In genomic region chr4:42643685-42644084, GRCh38 we compare ENCODE assay signal across 10 cellular contexts. TPM values are rescaled to one million over a fixed set of nuclear protein-coding genes. Genes with fewer than 3 reads are reported as not detected.
A peak's percentile ranks its signal among the peaks of the same experiment; 100 is the strongest.
DNase-seq lines count a peak whose midpoint lies in the region; ATAC-seq and TF ChIP-seq lines count a peak whose summit lies in the region.
"Had no signal": no experiment of that assay in that cellular context is flagged by ENCODE, and none has a peak within 500 bp of the region (broad histone marks: within the 10 kb centered on the region; RNA-seq: fewer than 3 reads in every experiment).

No MANE protein-coding gene starts in this region.

- H3K27me3 Mint-ChIP-seq in IgD-negative memory B cell, result peaks cover 2% of the 10 kb centered on the region
- no peaks in the 10 kb centered on the region for H3K27me3 Mint-ChIP-seq in natural killer cell (ENCODE audit: low read depth in 2 of 2)

- H3K9me3 Mint-ChIP-seq in IgD-negative memory B cell (no peaks in the 10 kb centered on the region), natural killer cell (no peaks in the 10 kb centered on the region)

- TF ChIP-seq CTCF in natural killer cell (IDR thresholded peaks at IDR 0.05) (no peak), RWPE1 (conservative IDR thresholded peaks at IDR 0.05; ENCODE audit: low read depth) (no peak)

- ATAC-seq in GM18873 (IDR thresholded peaks at IDR 0.05; ENCODE audit: low FRiP score, unreplicated experiment) (peak; percentile 61), HG02623 (IDR thresholded peaks at IDR 0.05; ENCODE audit: unreplicated experiment) (peak; percentile 60), natural killer cell (peak; percentile 49 to 69 (median 52))

- intact Hi-C loops in natural killer cell (cut with micrococcal nuclease), result loop anchor here (2.0 kb wide), 1 partner anchor 15 kb away; no protein-coding TSS in a partner anchor

- H3K27ac Mint-ChIP-seq in IgD-negative memory B cell, result peak overlapping the region; percentile 85 to 96 (median 88)
- peak overlapping the region; percentile 83 to 91 for H3K27ac Mint-ChIP-seq in natural killer cell

- H3K4me1 Mint-ChIP-seq in IgD-negative memory B cell (peaks cover 46 to 80% (median 70%) of the 10 kb centered on the region in 3 donors), natural killer cell (peaks cover 77 to 79% of the 10 kb centered on the region in 2 donors)

- CTCF ChIA-PET in RWPE1 (lab: Yijun Ruan, JAX), result no interaction called here

- DNase-seq in natural killer cell (no peak), ecto neural progenitor cell (ENCODE audit: low spot score) (no peak), activated gamma-delta T cell treated with Interleukin-2 at 50 U/mL for 16 hours (no peak), RWPE1 (ENCODE audit: low spot score) (no peak)
- DNase-seq in stimulated activated CD4-positive, alpha-beta T cell treated with anti-CD3 and anti-CD28 coated beads, Interleukin-1b, Interleukin-23, amount 100 ng/mL, for 48 hours, result no peak
- DNase-seq: brain microvascular endothelial cell had no signal

- POLR2A ChIA-PET in RWPE1 (lab: Yijun Ruan, JAX; ENCODE audit: low non-redundant PET), result no interaction called here

- no peak overlapping the region for H3K27ac ChIP-seq in RWPE1
- H3K27ac ChIP-seq: brain microvascular endothelial cell, VCaP had no signal

- peaks cover 3% of the 10 kb centered on the region for H3K36me3 Mint-ChIP-seq in IgD-negative memory B cell
- H3K36me3 Mint-ChIP-seq in natural killer cell, result no peaks in the 10 kb centered on the region

- H3K4me3 Mint-ChIP-seq in IgD-negative memory B cell (peak overlapping the region; percentile 58 to 92 (median 72)), natural killer cell (peak overlapping the region; percentile 55)

RNA-seq across cellular contexts. Expression of gene ATP8A1, which starts 13.2 kb away (rescaled TPM):
- polyA plus RNA-seq in IgD-negative memory B cell, result 15.0 TPM
- 100 to 1,000 TPM in 2 of 3 donors, 10 to 100 TPM in 1; 84.8 to 156 (median 147) TPM for total RNA-seq in natural killer cell
